Comparison of ENCODE assay signal across 14 cellular contexts in the genomic region with DNA sequence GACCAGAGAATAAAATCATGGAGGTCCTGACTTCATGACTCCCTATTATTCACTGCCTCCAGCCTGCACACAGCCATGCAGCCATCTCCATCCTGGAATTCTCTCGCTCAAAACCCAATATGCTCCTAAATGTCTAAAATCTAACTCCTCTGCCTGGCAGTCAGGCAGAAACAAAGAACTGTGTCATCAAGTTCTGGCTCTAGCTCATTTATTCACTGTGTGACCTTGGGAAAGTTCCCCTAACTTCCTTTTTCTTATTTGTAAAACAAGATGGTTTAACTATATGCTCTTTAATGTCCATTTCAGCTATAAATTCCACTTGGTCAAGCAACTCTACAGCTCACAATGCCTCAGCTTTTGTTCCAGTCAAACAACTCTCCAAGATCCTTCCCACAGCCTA.
DNase-seq lines count a peak whose midpoint lies in the region; ATAC-seq and TF ChIP-seq lines count a peak whose summit lies in the region.
"Had no signal": no experiment of that assay in that cellular context is flagged by ENCODE, and none has a peak within 500 bp of the region (broad histone marks: within the 10 kb centered on the region; RNA-seq: fewer than 3 reads in every experiment).

No MANE protein-coding gene starts in this region.

- TF ChIP-seq CTCF in OCI-LY1 (IDR thresholded peaks at IDR 0.05; ENCODE audit: low read length), result no peak
- no peak for TF ChIP-seq CTCF in parathyroid adenoma (IDR thresholded peaks at IDR 0.05)

- H3K4me3 ChIP-seq in OCI-LY1 (ENCODE audit: low read depth, low read length, poor library complexity, severe bottlenecking) (no peak overlapping the region), parathyroid adenoma (ENCODE audit: low read depth, low read length) (peak overlapping the region; percentile 31)
- H3K4me3 ChIP-seq: MG63, SK-N-MC, tibial nerve had no signal

- no peaks in the 10 kb centered on the region for H3K9me2 ChIP-seq in OCI-LY1 (ENCODE audit: low read depth, low read length)

- H3K4me1 ChIP-seq in OCI-LY1 (ENCODE audit: insufficient read depth, low read length, severe bottlenecking), result peaks cover 13% of the 10 kb centered on the region
- no peaks in the 10 kb centered on the region for H3K4me1 ChIP-seq in parathyroid adenoma

- no peaks in the 10 kb centered on the region for H4K20me1 ChIP-seq in OCI-LY1 (ENCODE audit: insufficient read depth, low read length)

- H3K36me3 ChIP-seq in OCI-LY1 (ENCODE audit: insufficient read depth, low read length) (no peaks in the 10 kb centered on the region), parathyroid adenoma (ENCODE audit: control insufficient read depth, insufficient read depth, low read length) (no peaks in the 10 kb centered on the region)
- H3K36me3 ChIP-seq: MG63, tibial nerve, WERI-Rb-1 had no signal

- H2AFZ ChIP-seq in OCI-LY1 (ENCODE audit: low read length) (no peak overlapping the region), parathyroid adenoma (no peak overlapping the region)

- peak overlapping the region; percentile 7; the same call in 1 of the 2 replicates for H3K4me2 ChIP-seq in OCI-LY1 (ENCODE audit: low read length)
- peak overlapping the region; percentile 61 for H3K4me2 ChIP-seq in parathyroid adenoma (ENCODE audit: low read length)

- H3K79me2 ChIP-seq in OCI-LY1 (ENCODE audit: insufficient read depth, low read length) (peaks cover 23% of the 10 kb centered on the region), parathyroid adenoma (peaks cover 25% of the 10 kb centered on the region)

- DNase-seq in NOMO-1 treated with DMSO at 0.1 percent for 48 hours (lab: John Stamatoyannopoulos, UW; ENCODE audit: unreplicated experiment) (peak; percentile 34), NOMO-1 treated with dmso at 0.1 percent for 144 hours (lab: John Stamatoyannopoulos, UW; ENCODE audit: unreplicated experiment) (no peak), foreskin melanocyte (peak; percentile 42), NCI-H524 (lab: John Stamatoyannopoulos, UW) (no peak)
- DNase-seq: MG63; stimulated activated CD4-positive, alpha-beta T cell treated with anti-CD3 and anti-CD28 coated beads, Interleukin-1b, Interleukin-23, amount 100 ng/mL, for 48 hours; WERI-Rb-1 had no signal

- H3K27ac ChIP-seq in OCI-LY1 (ENCODE audit: low read depth, low read length, poor library complexity, severe bottlenecking) (peak overlapping the region; percentile 29), parathyroid adenoma (no peak overlapping the region)
- H3K27ac ChIP-seq: 22Rv1, SK-N-MC, WERI-Rb-1 had no signal

- no peak for ATAC-seq in HG02973 (IDR thresholded peaks at IDR 0.05; ENCODE audit: unreplicated experiment)
- no peak for ATAC-seq in HG03108 (IDR thresholded peaks at IDR 0.05; ENCODE audit: unreplicated experiment)

- no peaks in the 10 kb centered on the region for H3K27me3 ChIP-seq in OCI-LY1 (ENCODE audit: insufficient read depth, low read length)
- H3K27me3 ChIP-seq in parathyroid adenoma (ENCODE audit: control insufficient read depth, insufficient read depth, low read length), result no peaks in the 10 kb centered on the region
- H3K27me3 ChIP-seq: MG63, tibial nerve had no signal

- no peaks in the 10 kb centered on the region for H3K9me3 ChIP-seq in OCI-LY1 (ENCODE audit: low read length)
- H3K9me3 ChIP-seq in parathyroid adenoma (ENCODE audit: control insufficient read depth, low read length), result no peaks in the 10 kb centered on the region
- H3K9me3 ChIP-seq: MG63, tibial nerve had no signal

- H3K9ac ChIP-seq in OCI-LY1 (ENCODE audit: low read length) (no peak overlapping the region), parathyroid adenoma (no peak overlapping the region)

- no peaks in the 10 kb centered on the region for H3F3A ChIP-seq in OCI-LY1 (ENCODE audit: insufficient read depth, low read length)

Comparison
In these comparisons a context has a peak if more than half of its experiments do, and no peak if none do; other contexts are left out.
1. DNase-seq: peak in NOMO-1 treated with DMSO at 0.1 percent for 48 hours (single experiment) and foreskin melanocyte (single experiment); none in NOMO-1 treated with dmso at 0.1 percent for 144 hours (single experiment) and NCI-H524 (0 of 2).